ENCODE assay signal across 9 cellular contexts in the genomic region with DNA sequence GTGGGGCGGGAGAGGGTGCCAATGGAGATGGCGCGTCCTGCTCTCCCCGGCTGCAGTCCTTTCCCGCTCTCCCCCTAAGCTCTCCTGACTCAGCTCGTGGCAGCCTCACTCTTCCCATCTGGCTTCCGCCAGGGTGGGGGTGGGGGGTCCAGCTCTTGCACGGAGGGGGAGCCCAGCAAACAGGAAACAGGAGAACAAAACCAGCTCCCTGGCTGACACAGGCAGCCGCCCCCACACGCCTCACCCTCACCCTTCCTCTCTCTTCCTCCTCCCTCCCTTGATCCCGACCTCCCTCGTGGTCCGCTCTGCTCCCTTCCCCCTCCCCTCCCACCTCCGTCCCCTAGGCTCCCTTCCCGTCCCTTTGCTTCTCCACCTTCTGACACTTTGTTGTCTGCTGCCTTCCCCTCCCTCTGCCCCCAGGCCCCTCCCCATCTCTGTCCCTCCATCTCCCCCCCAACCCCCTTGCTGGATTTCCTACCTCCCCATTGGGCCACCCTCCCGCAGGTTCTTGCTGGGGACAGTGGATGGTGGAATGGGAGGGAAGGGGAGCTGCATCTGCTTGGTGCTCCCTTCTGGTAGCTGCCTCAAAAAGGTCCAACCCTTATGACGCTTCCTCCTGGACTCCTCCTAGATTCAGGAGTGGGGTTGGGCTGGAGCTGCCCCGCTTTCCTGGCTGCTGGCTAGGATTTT. TPM values are rescaled to one million over a fixed set of nuclear protein-coding genes. Genes with fewer than 3 reads are reported as not detected.
DNase-seq lines count a peak whose midpoint lies in the region; ATAC-seq and TF ChIP-seq lines count a peak whose summit lies in the region.
"Had no signal": no experiment of that assay in that cellular context is flagged by ENCODE, and none has a peak within 500 bp of the region (broad histone marks: within the 10 kb centered on the region; RNA-seq: fewer than 3 reads in every experiment).

No MANE protein-coding gene starts in this region.

- TF ChIP-seq POLR2A in Peyer's patch (IDR thresholded peaks at IDR 0.05) (no peak), esophagus squamous epithelium (IDR thresholded peaks at IDR 0.05) (no peak)

- H4K20me1 ChIP-seq in BLaER1 = peaks cover 100% of the 10 kb centered on the region

- peak overlapping the region; percentile 97 for H3K18ac ChIP-seq in neuronal stem cell (ENCODE audit: low read length)

- TF ChIP-seq CTCF in Peyer's patch (IDR thresholded peaks at IDR 0.05) = no peak
- no peak for TF ChIP-seq CTCF in esophagus squamous epithelium (IDR thresholded peaks at IDR 0.05)

- peak overlapping the region; percentile 88 for H2AFZ ChIP-seq in neuronal stem cell (ENCODE audit: low read length)

- peaks cover 100% of the 10 kb centered on the region for H3K4me1 ChIP-seq in BLaER1
- H3K4me1 ChIP-seq in Peyer's patch = peaks cover 0 to 26% (median 0%) of the 10 kb centered on the region in 4 donors
- H3K4me1 ChIP-seq in esophagus squamous epithelium = peaks cover 75 to 94% (median 90%) of the 10 kb centered on the region in 3 donors
- H3K4me1 ChIP-seq in neuronal stem cell (ENCODE audit: control insufficient read depth in 2 of 2, insufficient read depth in 1 of 2, low read depth in 1 of 2, low read length in 2 of 2) = peaks cover 60 to 63% of the 10 kb centered on the region in 2 donors

- H3K9me3 ChIP-seq in BLaER1 (no peaks in the 10 kb centered on the region), Peyer's patch (no peaks in the 10 kb centered on the region), esophagus squamous epithelium (no peaks in the 10 kb centered on the region), neuronal stem cell (replicated peaks in 1 of 2; ENCODE audit: control insufficient read depth in 2 of 2, insufficient read depth in 1 of 2, low read depth in 1 of 2, low read length in 2 of 2) (no peaks in the 10 kb centered on the region)

- H3K27ac Mint-ChIP-seq in activated naive CD8-positive, alpha-beta T cell treated with anti-CD3 and anti-CD28 coated beads for 36 hours = no peak overlapping the region

- 10 to 17% methylated on average over 10 to 14 of the region's 18 CpGs for whole genome bisulfite sequencing in esophagus squamous epithelium, 2 donors
- no CpG with 5 or more reads among the region's 18 CpGs for WGBS in neuronal stem cell (ENCODE audit: extremely low coverage in 2 of 2, insufficient read length in 2 of 2, insufficient replicate concordance in 1 of 2), 2 donors

- H3K4me2 ChIP-seq in BLaER1 (peak overlapping the region; percentile 90), neuronal stem cell (ENCODE audit: insufficient read depth, low read length, poor library complexity, severe bottlenecking) (peak overlapping the region; percentile 47)

- H2AK5ac ChIP-seq in neuronal stem cell (ENCODE audit: low read depth, low read length) = peak overlapping the region; percentile 82

- H3K36me3 ChIP-seq in BLaER1 (no peaks in the 10 kb centered on the region), Peyer's patch (no peaks in the 10 kb centered on the region), esophagus squamous epithelium (peaks cover 0 to under 1% (median 0%) of the 10 kb centered on the region in 3 donors), neuronal stem cell (replicated peaks in 1 of 2; ENCODE audit: control insufficient read depth in 2 of 2, insufficient read depth in 2 of 2, low read length in 2 of 2) (no peaks in the 10 kb centered on the region)

- DNase-seq in Peyer's patch (no peak), esophagus squamous epithelium (lab: John Stamatoyannopoulos, UW) (no peak), neuronal stem cell (ENCODE audit: low spot score) (no peak), mucosa of gallbladder (ENCODE audit: low spot score) (no peak), COLO829 (ENCODE audit: low spot score) (no peak)
- DNase-seq in activated naive CD8-positive, alpha-beta T cell treated with anti-CD3 and anti-CD28 coated beads for 36 hours = no peak
- DNase-seq: NCI-H146 had no signal

- H3K4me3 ChIP-seq in BLaER1 (peak overlapping the region; percentile 41; the same call in 1 of the 2 replicates), Peyer's patch (no peak overlapping the region), esophagus squamous epithelium (peak overlapping the region; percentile 5 to 46 (median 16)), neuronal stem cell (ENCODE audit: low read length in 2 of 2) (peak overlapping the region in 1 of 2 donors; percentile 36)

- H2BK15ac ChIP-seq in neuronal stem cell (ENCODE audit: low read length) = peak overlapping the region; percentile 19

- no peaks in the 10 kb centered on the region for H3K9me3 Mint-ChIP-seq in activated naive CD8-positive, alpha-beta T cell treated with anti-CD3 and anti-CD28 coated beads for 36 hours

- intact Hi-C loops in esophagus squamous epithelium (cut with DNase I) = no loop called here

- peaks cover 8% of the 10 kb centered on the region; the same call in 1 of the 2 replicates for H3K27me3 ChIP-seq in BLaER1
- no peaks in the 10 kb centered on the region for H3K27me3 ChIP-seq in Peyer's patch
- peaks cover 0 to 3% (median 0%) of the 10 kb centered on the region in 4 donors for H3K27me3 ChIP-seq in esophagus squamous epithelium
- peaks cover 0 to 5% (median 0%) of the 10 kb centered on the region in 3 experiments for H3K27me3 ChIP-seq in neuronal stem cell (ENCODE audit: control insufficient read depth in 3 of 3, insufficient read depth in 3 of 3, low read depth in 1 of 3, low read length in 3 of 3)

- H2BK12ac ChIP-seq in neuronal stem cell (ENCODE audit: low read length) = peak overlapping the region; percentile 86

- H3K4me1 Mint-ChIP-seq in activated naive CD8-positive, alpha-beta T cell treated with anti-CD3 and anti-CD28 coated beads for 36 hours = peaks cover 13% of the 10 kb centered on the region

- peak overlapping the region; percentile 14 for H2BK5ac ChIP-seq in neuronal stem cell (ENCODE audit: low read length)

- peaks cover 3% of the 10 kb centered on the region for H3K79me1 ChIP-seq in neuronal stem cell (ENCODE audit: low read depth, low read length)

- H3K27me3 Mint-ChIP-seq in activated naive CD8-positive, alpha-beta T cell treated with anti-CD3 and anti-CD28 coated beads for 36 hours = peaks cover 46% of the 10 kb centered on the region

- H4K91ac ChIP-seq in neuronal stem cell (ENCODE audit: low read depth, low read length, poor library complexity) = peak overlapping the region; percentile 25

- no peak overlapping the region for H3K4ac ChIP-seq in neuronal stem cell (ENCODE audit: low read length)

- H3K36me3 Mint-ChIP-seq in activated naive CD8-positive, alpha-beta T cell treated with anti-CD3 and anti-CD28 coated beads for 36 hours = no peaks in the 10 kb centered on the region

- peak overlapping the region; percentile 33; the same call in 1 of the 2 replicates for H3K27ac ChIP-seq in BLaER1
- H3K27ac ChIP-seq in Peyer's patch = peak overlapping the region; percentile 17 to 63 (median 28)
- H3K27ac ChIP-seq in esophagus squamous epithelium = peak overlapping the region; percentile 88 to 94 (median 92)
- peak overlapping the region; percentile 79 for H3K27ac ChIP-seq in neuronal stem cell (replicated peaks; ENCODE audit: low read length)

- H4K8ac ChIP-seq in neuronal stem cell (ENCODE audit: low read depth, low read length) = peak overlapping the region; percentile 89

- no peak overlapping the region for H3K4me3 Mint-ChIP-seq in activated naive CD8-positive, alpha-beta T cell treated with anti-CD3 and anti-CD28 coated beads for 36 hours

- H3K23ac ChIP-seq in neuronal stem cell (ENCODE audit: low read depth, low read length, poor library complexity) = peak overlapping the region; percentile 46

- H3K9ac ChIP-seq in BLaER1 (peak overlapping the region; percentile 53; the same call in 1 of the 2 replicates), neuronal stem cell (ENCODE audit: low read depth, low read length, poor library complexity) (no peak overlapping the region)

- peak overlapping the region; percentile 76 for H2BK120ac ChIP-seq in neuronal stem cell (ENCODE audit: low read depth, low read length)

- H3K14ac ChIP-seq in neuronal stem cell (ENCODE audit: low read length) = peak overlapping the region; percentile 78

- ATAC-seq in HG03045 (IDR thresholded peaks at IDR 0.05; ENCODE audit: unreplicated experiment) = no peak

RNA-seq across cellular contexts. Expression of a gene that starts 23.7 kb away (rescaled TPM):
- total RNA-seq in Peyer's patch = 10 to 100 TPM in 2 of 4 donors, 1 to 10 TPM in 1, under 1 TPM in 1; 0.88 to 36.3 (median 8.9) TPM
- 100 to 1,000 TPM in 2 of 4 donors, 10 to 100 TPM in 2; 75.3 to 180 (median 102) TPM for total RNA-seq in esophagus squamous epithelium
- polyA plus RNA-seq in neuronal stem cell (2013, experiment 1 of 2) = 15.0 TPM
- polyA plus RNA-seq in neuronal stem cell (2013, experiment 2 of 2) = 15.8 TPM
- 37.6 TPM for total RNA-seq in mucosa of gallbladder
- under 1 TPM; 0.08 to 0.66 TPM for total RNA-seq in activated naive CD8-positive, alpha-beta T cell treated with anti-CD3 and anti-CD28 coated beads for 36 hours

Comparison
In these comparisons a context has a peak if more than half of its experiments do, and no peak if none do; other contexts are left out.
1. H3K27ac ChIP-seq: peak in every context shown above with its lines; median percentile 92 in esophagus squamous epithelium; 79 in neuronal stem cell; 33 in BLaER1; 28 in Peyer's patch.
2. H3K4me3 ChIP-seq: peak in BLaER1 (single experiment) and esophagus squamous epithelium (4 of 4); none in Peyer's patch (0 of 4).